ENCODE assay signal across 23 cellular contexts in the genomic region with DNA sequence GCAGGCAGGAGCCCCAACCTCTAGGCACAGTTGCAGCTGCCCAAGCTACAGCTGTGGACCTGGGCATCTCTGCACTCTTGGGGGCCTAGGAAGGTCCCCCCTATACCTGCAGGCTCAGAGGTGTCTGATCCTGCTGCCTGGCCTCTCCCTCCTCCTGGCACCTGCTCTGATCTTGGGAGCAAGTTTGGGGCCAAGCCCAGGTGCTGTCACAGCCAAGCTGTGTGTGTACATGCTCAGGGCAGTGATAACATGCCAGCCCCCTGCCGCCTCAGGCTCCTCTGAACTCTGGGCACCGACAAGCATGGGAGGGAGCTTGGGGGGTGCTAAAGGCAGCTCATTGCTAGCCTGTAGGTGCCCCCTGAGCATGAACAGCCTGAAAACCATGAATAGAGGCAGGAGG.
"Had no signal": no experiment of that assay in that cellular context is flagged by ENCODE, and none has a peak within 500 bp of the region (broad histone marks: within the 10 kb centered on the region; RNA-seq: fewer than 3 reads in every experiment).

No MANE protein-coding gene starts in this region.

- H3K27ac ChIP-seq: lower lobe of right lung, neutrophil, parathyroid adenoma, psoas muscle, right lobe of liver, tibial nerve, vagina had no signal

- FAIRE-seq: islet of Langerhans had no signal

- H3K4me3 ChIP-seq: lower lobe of right lung, psoas muscle, right lobe of liver, smooth muscle cell, tibial nerve, vagina had no signal

- H3K9ac ChIP-seq: parathyroid adenoma had no signal

- H3K36me3 ChIP-seq: lower lobe of right lung, neutrophil, right lobe of liver, tibial nerve, vagina had no signal

- H3K4me1 ChIP-seq: lower lobe of right lung, parathyroid adenoma, psoas muscle, right lobe of liver, tibial nerve, vagina had no signal

- ATAC-seq: lower lobe of right lung; naive thymus-derived CD8-positive, alpha-beta T cell; psoas muscle; stimulated activated memory B cell treated with anti-CD40 and anti-IgM and Interleukin-4, amounts not matched to agents 10 μg/mL and 1 μg/mL and 100 μg/mL, for 72 hours; stimulated activated naive CD8-positive, alpha-beta T cell treated with anti-CD3 and anti-CD28 coated beads, Interleukin-15, amount 100 ng/mL, for 72 hours had no signal

- H3K27me3 ChIP-seq: neutrophil, right lobe of liver, tibial nerve, vagina had no signal

- H3K4me2 ChIP-seq: smooth muscle cell had no signal

- DNase-seq: hypothalamus; immature natural killer cell; lower lobe of right lung; mammary epithelial cell; mesenchymal stem cell; naive thymus-derived CD8-positive, alpha-beta T cell; occipital lobe; psoas muscle; right lobe of liver; stimulated activated CD4-positive, alpha-beta T cell treated with anti-CD3 and anti-CD28 coated beads, Interleukin-1b, Interleukin-23, amount 100 ng/mL, for 48 hours; stimulated activated CD4-positive, alpha-beta T cell treated with anti-CD3 and anti-CD28 coated beads, Interleukin-2, amount 100 ng/mL, for 48 hours; stimulated activated CD4-positive, alpha-beta T cell treated with anti-CD3 and anti-CD28 coated beads, Interleukin-4, amount 100 ng/mL, for 4 hours; stimulated activated CD8-positive, alpha-beta memory T cell treated with anti-CD3 and anti-CD28 coated beads, Interleukin-4, amount 100 ng/mL, for 48 hours; stimulated activated naive CD4-positive, alpha-beta T cell treated with Interleukin-2 at 50 U/mL for 16 hours; stimulated activated naive CD8-positive, alpha-beta T cell treated with anti-CD3 and anti-CD28 coated beads, Interleukin-15, amount 100 ng/mL, for 72 hours; substantia nigra had no signal

- H2AFZ ChIP-seq: parathyroid adenoma had no signal

- H3K9me3 ChIP-seq: neutrophil, vagina had no signal
